Comparison of ENCODE assay signal across 40 cellular contexts in the genomic region with DNA sequence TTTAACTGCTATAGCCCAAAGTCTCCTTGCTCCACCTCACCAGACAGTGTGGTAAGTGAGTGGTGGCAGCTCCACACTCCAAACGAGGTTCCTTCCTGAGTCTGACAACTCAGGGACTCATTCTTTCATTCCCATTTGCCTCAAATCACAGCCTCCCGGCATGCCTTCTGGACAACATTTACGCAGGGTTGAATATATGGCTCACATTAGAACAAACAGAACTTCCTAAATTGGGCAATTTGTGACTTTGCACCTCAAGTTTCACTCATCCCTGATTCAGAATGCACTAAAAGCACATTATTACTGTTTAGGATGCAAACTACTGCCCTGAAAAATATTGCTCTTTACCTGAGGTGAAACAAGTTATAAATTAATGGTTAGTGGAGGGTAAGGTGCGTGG.
"Had no signal": no experiment of that assay in that cellular context is flagged by ENCODE, and none has a peak within 500 bp of the region (broad histone marks: within the 10 kb centered on the region; RNA-seq: fewer than 3 reads in every experiment).

No MANE protein-coding gene starts in this region.

- H3K27ac Mint-ChIP-seq: activated B cell treated with CpG ODN at 0.5 μM for 24 hours; activated CD4-positive, alpha-beta memory T cell treated with anti-CD3 and anti-CD28 coated beads for 36 hours; activated CD4-positive, alpha-beta T cell treated with anti-CD3 and anti-CD28 coated beads, Interleukin-2, amount 10 ng/mL, durations not matched to agents 24 days and 14 days; activated CD8-positive, alpha-beta T cell treated with anti-CD3 and anti-CD28 coated beads for 36 hours; activated naive CD4-positive, alpha-beta T cell treated with anti-CD3 and anti-CD28 coated beads for 36 hours; activated naive CD4-positive, alpha-beta T cell treated with anti-CD3 and anti-CD28 coated beads, Interleukin-2, amount 50 U/mL, for 72 hours; activated naive CD8-positive, alpha-beta T cell treated with anti-CD3 and anti-CD28 coated beads for 36 hours; activated T-cell treated with anti-CD3 and anti-CD28 coated beads, Interleukin-2, amount 50 U/mL, for 72 hours; activated T-helper 1 cell treated with anti-CD3 and anti-CD28 coated beads, Interleukin-12 subunit alpha, Interleukin-12 subunit beta, Interleukin-2, Interleukin-4 antibody, amounts not matched to agents 30 ng/mL and 10 ng/mL and 1 ng/mL, durations not matched to agents 14 hours and 24 hours and 36 hours; activated T-helper 17 cell treated with anti-CD3 and anti-CD28 coated beads, Interleukin-2, amount 50 U/mL, for 72 hours; T-helper 1 cell treated with Interleukin-12 subunit alpha and Interleukin-12 subunit beta and Interleukin-4 antibody, amounts not matched to agents 30 μg/mL and 1 μg/mL, for 36 hours; T-helper 2 cell treated with Interferon-gamma antibody and Interleukin-4, amounts not matched to agents 5 μg/mL and 100 μg/mL, for 36 hours had no signal

- H3K36me3 Mint-ChIP-seq: activated CD4-positive, alpha-beta memory T cell treated with anti-CD3 and anti-CD28 coated beads for 36 hours; activated naive CD4-positive, alpha-beta T cell treated with anti-CD3 and anti-CD28 coated beads, Interleukin-2, amount 50 U/mL, for 72 hours; activated naive CD8-positive, alpha-beta T cell treated with anti-CD3 and anti-CD28 coated beads for 36 hours had no signal

- H3K27ac ChIP-seq: adrenal gland, body of pancreas, brain microvascular endothelial cell, breast epithelium, cardiac muscle cell, VCaP had no signal

- H3K27me3 ChIP-seq: adrenal gland, body of pancreas, brain microvascular endothelial cell, breast epithelium, cardiac muscle cell had no signal

- DNase-seq: activated B cell treated with CpG ODN at 0.5 μM for 24 hours; activated CD4-positive, alpha-beta memory T cell treated with anti-CD3 and anti-CD28 coated beads for 36 hours; activated CD4-positive, alpha-beta T cell treated with anti-CD3 and anti-CD28 coated beads for 4 hours; activated CD4-positive, alpha-beta T cell treated with anti-CD3 and anti-CD28 coated beads, Interleukin-2, amount 10 ng/mL, durations not matched to agents 24 days and 14 days; activated CD4-positive, alpha-beta T cell treated with anti-CD3 and anti-CD28 coated beads, Interleukin-2, amount 50 U/mL, for 1 hour; activated CD4-positive, alpha-beta T cell treated with anti-CD3 and anti-CD28 coated beads, Interleukin-2, amount 50 U/mL, for 4 hours; activated CD4-positive, CD25-positive, alpha-beta regulatory T cell treated with anti-CD3 and anti-CD28 coated beads, Interleukin-2, amount 50 U/mL, for 72 hours; activated CD8-positive, alpha-beta memory T cell treated with anti-CD3 and anti-CD28 coated beads, Interleukin-2, amount 50 U/mL, for 4 hours; activated CD8-positive, alpha-beta T cell treated with anti-CD3 and anti-CD28 coated beads for 36 hours; activated effector memory CD4-positive, alpha-beta T cell treated with anti-CD3 and anti-CD28 coated beads, Interleukin-2, amount 50 U/mL, for 16 hours; activated gamma-delta T cell treated with Interleukin-2 at 50 U/mL for 16 hours; activated naive CD4-positive, alpha-beta T cell; activated naive CD4-positive, alpha-beta T cell treated with anti-CD3 and anti-CD28 coated beads for 36 hours; activated naive CD4-positive, alpha-beta T cell treated with anti-CD3 and anti-CD28 coated beads, Interleukin-2, amount 50 U/mL, for 16 hours; activated naive CD8-positive, alpha-beta T cell treated with anti-CD3 and anti-CD28 coated beads for 36 hours; activated T-cell treated with anti-CD3 and anti-CD28 coated beads for 4 hours; activated T-cell treated with anti-CD3 and anti-CD28 coated beads, Interleukin-2, amount 50 U/mL, for 1 hour; activated T-cell treated with anti-CD3 and anti-CD28 coated beads, Interleukin-2, amount 50 U/mL, for 4 hours; activated T-cell treated with anti-CD3 and anti-CD28 coated beads, Interleukin-2, amount 50 U/mL, for 72 hours; adrenal gland; amniotic stem cell; aorta; body of pancreas; brain microvascular endothelial cell; caudate nucleus; cerebellar nuclear complex; T-helper 1 cell; T-helper 2 cell; T-helper 9 cell had no signal

- H3K36me3 ChIP-seq: adrenal gland, brain microvascular endothelial cell, breast epithelium, cardiac muscle cell had no signal

- H3K4me3 ChIP-seq: adrenal gland, body of pancreas, breast epithelium, cardiac muscle cell had no signal

- H3K9me3 ChIP-seq: adrenal gland, body of pancreas, breast epithelium had no signal

- H3K9me3 Mint-ChIP-seq: activated CD4-positive, alpha-beta memory T cell treated with anti-CD3 and anti-CD28 coated beads for 36 hours; activated CD4-positive, alpha-beta T cell treated with anti-CD3 and anti-CD28 coated beads, Interleukin-2, amount 10 ng/mL, durations not matched to agents 24 days and 14 days; activated T-helper 1 cell treated with anti-CD3 and anti-CD28 coated beads, Interleukin-12 subunit alpha, Interleukin-12 subunit beta, Interleukin-2, Interleukin-4 antibody, amounts not matched to agents 30 ng/mL and 10 ng/mL and 1 ng/mL, durations not matched to agents 14 hours and 24 hours and 36 hours; activated T-helper 17 cell treated with anti-CD3 and anti-CD28 coated beads, Interleukin-2, amount 50 U/mL, for 72 hours; T-helper 1 cell treated with Interleukin-12 subunit alpha and Interleukin-12 subunit beta and Interleukin-4 antibody, amounts not matched to agents 30 μg/mL and 1 μg/mL, for 36 hours; T-helper 2 cell treated with Interferon-gamma antibody and Interleukin-4, amounts not matched to agents 5 μg/mL and 100 μg/mL, for 36 hours had no signal

- FAIRE-seq: astrocyte, TTC549 had no signal

- H3K27me3 Mint-ChIP-seq: activated B cell treated with CpG ODN at 0.5 μM for 24 hours; activated CD4-positive, alpha-beta memory T cell treated with anti-CD3 and anti-CD28 coated beads for 36 hours; activated CD4-positive, alpha-beta T cell treated with anti-CD3 and anti-CD28 coated beads, Interleukin-2, amount 10 ng/mL, durations not matched to agents 24 days and 14 days; activated CD8-positive, alpha-beta T cell treated with anti-CD3 and anti-CD28 coated beads for 36 hours; activated T-helper 17 cell treated with anti-CD3 and anti-CD28 coated beads, Interleukin-2, amount 50 U/mL, for 72 hours; central memory CD8-positive, alpha-beta T cell had no signal

- ATAC-seq: activated CD8-positive, alpha-beta T cell treated with anti-CD3 and anti-CD28 coated beads for 36 hours; activated naive CD4-positive, alpha-beta T cell treated with anti-CD3 and anti-CD28 coated beads, Interleukin-2, amount 50 U/mL, for 72 hours; activated T-cell treated with anti-CD3 and anti-CD28 coated beads, Interleukin-2, amount 50 U/mL, for 4 hours; activated T-cell treated with anti-CD3 and anti-CD28 coated beads, Interleukin-2, amount 50 U/mL, for 72 hours; activated T-helper 17 cell treated with anti-CD3 and anti-CD28 coated beads, Interleukin-2, amount 50 U/mL, for 72 hours; body of pancreas had no signal

- H3K4me1 ChIP-seq: adrenal gland, body of pancreas, breast epithelium had no signal

- H3K4me3 Mint-ChIP-seq: activated B cell treated with CpG ODN at 0.5 μM for 24 hours; activated CD4-positive, alpha-beta memory T cell treated with anti-CD3 and anti-CD28 coated beads for 36 hours; activated CD4-positive, alpha-beta T cell treated with anti-CD3 and anti-CD28 coated beads, Interleukin-2, amount 10 ng/mL, durations not matched to agents 24 days and 14 days; activated CD8-positive, alpha-beta T cell treated with anti-CD3 and anti-CD28 coated beads for 36 hours; activated naive CD4-positive, alpha-beta T cell treated with anti-CD3 and anti-CD28 coated beads for 36 hours; activated naive CD8-positive, alpha-beta T cell treated with anti-CD3 and anti-CD28 coated beads for 36 hours; activated T-cell treated with anti-CD3 and anti-CD28 coated beads, Interleukin-2, amount 50 U/mL, for 4 hours; activated T-cell treated with anti-CD3 and anti-CD28 coated beads, Interleukin-2, amount 50 U/mL, for 72 hours; activated T-helper 1 cell treated with anti-CD3 and anti-CD28 coated beads, Interleukin-12 subunit alpha, Interleukin-12 subunit beta, Interleukin-2, Interleukin-4 antibody, amounts not matched to agents 30 ng/mL and 10 ng/mL and 1 ng/mL, durations not matched to agents 14 hours and 24 hours and 36 hours; activated T-helper 17 cell treated with anti-CD3 and anti-CD28 coated beads, Interleukin-2, amount 50 U/mL, for 72 hours; central memory CD8-positive, alpha-beta T cell; T-helper 1 cell treated with Interleukin-12 subunit alpha and Interleukin-12 subunit beta and Interleukin-4 antibody, amounts not matched to agents 30 μg/mL and 1 μg/mL, for 36 hours; T-helper 2 cell treated with Interferon-gamma antibody and Interleukin-4, amounts not matched to agents 5 μg/mL and 100 μg/mL, for 36 hours had no signal

- H3K4me1 Mint-ChIP-seq: activated B cell treated with CpG ODN at 0.5 μM for 24 hours; activated CD4-positive, alpha-beta T cell treated with anti-CD3 and anti-CD28 coated beads, Interleukin-2, amount 10 ng/mL, durations not matched to agents 24 days and 14 days; activated naive CD8-positive, alpha-beta T cell treated with anti-CD3 and anti-CD28 coated beads for 36 hours; activated T-helper 17 cell treated with anti-CD3 and anti-CD28 coated beads, Interleukin-2, amount 50 U/mL, for 72 hours; central memory CD8-positive, alpha-beta T cell had no signal
